1 cellular context compared by ENCODE assay signal in the genomic region with DNA sequence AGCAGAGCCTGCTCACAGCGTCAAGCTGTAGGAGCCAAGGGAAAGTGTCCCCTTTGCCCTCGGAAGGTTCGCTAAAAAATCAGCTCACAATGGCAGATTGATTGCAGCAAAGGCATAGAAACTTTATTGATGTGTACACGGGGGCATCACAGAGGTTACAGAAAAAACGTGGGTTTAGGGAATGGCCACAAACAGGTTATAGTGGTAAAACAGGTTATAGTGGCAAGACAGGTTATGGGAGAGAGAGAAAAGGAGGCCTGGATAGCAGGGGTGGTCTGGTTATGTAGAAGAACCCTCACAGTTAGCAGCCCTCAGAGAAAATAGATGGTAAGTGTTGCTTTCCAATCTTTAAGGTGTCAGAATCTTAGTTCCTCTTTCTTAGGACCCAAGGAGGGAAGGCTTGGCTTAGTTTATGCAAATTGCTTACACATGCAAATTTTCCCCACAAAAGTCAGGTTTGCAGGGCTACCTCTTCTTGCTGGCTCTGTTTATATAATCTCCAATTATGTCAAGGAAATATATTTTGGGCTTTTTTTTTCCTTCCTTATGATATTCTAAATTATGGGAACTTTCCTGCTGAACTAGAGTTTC.
A peak's percentile ranks its signal among the peaks of the same experiment; 100 is the strongest.
TF ChIP-seq lines count a peak whose summit lies in the region.

No MANE protein-coding gene starts in this region.

TF ChIP-seq in K562, 482 proteins besides CTCF, POLR2A, EP300 and RAD21 (continued from another document):
- TF ChIP-seq, protein P1, sequence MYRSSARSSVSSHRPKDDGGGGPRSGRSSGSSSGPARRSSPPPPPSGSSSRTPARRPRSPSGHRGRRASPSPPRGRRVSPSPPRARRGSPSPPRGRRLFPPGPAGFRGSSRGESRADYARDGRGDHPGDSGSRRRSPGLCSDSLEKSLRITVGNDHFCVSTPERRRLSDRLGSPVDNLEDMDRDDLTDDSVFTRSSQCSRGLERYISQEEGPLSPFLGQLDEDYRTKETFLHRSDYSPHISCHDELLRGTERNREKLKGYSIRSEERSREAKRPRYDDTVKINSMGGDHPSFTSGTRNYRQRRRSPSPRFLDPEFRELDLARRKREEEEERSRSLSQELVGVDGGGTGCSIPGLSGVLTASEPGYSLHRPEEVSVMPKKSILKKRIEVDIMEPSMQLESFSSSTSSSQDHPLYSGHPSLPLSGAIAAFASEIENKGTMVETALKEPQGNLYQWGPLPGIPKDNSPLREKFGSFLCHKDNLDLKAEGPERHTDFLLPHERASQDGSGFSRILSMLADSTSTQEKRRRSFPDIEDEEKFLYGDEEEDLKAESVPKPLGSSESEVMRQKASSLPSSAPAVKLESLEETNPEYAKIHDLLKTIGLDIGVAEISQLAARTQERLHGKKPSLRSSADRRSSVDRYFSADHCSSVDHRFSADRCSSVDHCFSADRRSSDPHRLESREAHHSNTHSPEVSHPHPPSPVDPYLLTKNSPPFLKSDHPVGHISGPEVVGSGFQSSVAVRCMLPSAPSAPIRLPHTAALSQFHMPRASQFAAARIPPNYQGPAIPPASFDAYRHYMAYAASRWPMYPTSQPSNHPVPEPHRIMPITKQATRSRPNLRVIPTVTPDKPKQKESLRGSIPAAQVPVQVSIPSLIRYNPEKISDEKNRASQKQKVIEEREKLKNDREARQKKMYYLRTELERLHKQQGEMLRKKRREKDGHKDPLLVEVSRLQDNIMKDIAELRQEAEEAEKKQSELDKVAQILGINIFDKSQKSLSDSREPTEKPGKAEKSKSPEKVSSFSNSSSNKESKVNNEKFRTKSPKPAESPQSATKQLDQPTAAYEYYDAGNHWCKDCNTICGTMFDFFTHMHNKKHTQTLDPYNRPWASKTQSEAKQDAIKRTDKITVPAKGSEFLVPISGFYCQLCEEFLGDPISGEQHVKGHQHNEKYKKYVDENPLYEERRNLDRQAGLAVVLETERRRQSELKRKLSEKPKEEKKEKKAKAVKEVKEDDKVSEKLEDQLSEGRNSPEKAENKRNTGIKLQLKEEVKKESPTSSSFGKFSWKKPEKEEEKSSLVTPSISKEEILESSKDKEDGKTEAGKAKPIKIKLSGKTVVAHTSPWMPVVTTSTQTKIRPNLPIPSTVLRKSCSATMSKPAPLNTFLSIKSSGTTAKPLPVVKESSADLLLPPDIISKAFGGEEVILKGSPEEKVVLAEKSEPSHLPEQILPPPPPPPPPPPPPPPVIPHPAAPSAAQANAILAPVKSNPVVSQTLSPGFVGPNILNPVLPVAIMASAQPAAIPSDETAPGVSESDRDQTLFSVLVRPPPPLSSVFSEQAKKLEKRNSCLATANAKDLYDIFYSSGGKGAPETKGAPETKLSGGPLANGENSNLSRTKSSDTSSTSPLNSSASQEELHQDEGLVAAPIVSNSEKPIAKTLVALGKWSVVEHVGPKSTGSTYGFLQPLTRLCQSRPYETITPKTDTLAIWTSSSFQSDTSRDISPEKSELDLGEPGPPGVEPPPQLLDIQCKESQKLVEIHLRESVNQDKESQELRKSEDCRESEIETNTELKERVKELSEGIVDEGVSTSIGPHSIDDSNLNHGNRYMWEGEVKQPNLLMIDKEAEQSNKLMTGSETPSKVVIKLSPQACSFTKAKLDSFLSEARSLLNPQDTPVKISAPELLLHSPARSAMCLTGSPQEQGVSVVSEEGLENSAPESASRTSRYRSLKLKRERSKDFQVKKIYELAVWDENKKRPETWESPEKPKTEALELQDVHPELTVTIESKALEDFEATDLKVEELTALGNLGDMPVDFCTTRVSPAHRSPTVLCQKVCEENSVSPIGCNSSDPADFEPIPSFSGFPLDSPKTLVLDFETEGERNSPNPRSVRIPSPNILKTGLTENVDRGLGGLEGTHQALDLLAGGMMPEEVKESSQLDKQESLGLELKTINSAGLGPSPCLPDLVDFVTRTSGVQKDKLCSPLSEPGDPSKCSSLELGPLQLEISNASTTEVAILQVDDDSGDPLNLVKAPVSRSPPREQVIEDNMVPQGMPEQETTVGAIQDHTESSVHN (IDR thresholded peaks at IDR 0.05; ENCODE audit: borderline replicate concordance in 1 of 2, low read depth in 1 of 2) = no peak
- TF ChIP-seq MAFK (IDR thresholded peaks at IDR 0.05; ENCODE audit: low read length) = 0 out of 2 replicates have a peak, but pooled peaks have one; percentile 23
- no peak for TF ChIP-seq SMAD2 (IDR thresholded peaks at IDR 0.05; ENCODE audit: low read depth, low read length)
TF ChIP-seq in K562: peak in this region for 3.
